Comparison of ENCODE assay signal across 8 cellular contexts in genomic region chr2:226649871-226650660, GRCh38.
DNase-seq lines count a peak whose midpoint lies in the region; ATAC-seq and TF ChIP-seq lines count a peak whose summit lies in the region.

No MANE protein-coding gene starts in this region.

- H3K36me3 ChIP-seq in mammary epithelial cell (ENCODE audit: insufficient read depth, low read length), result no peaks in the 10 kb centered on the region
- H3K36me3 ChIP-seq in MM.1S (replicated peaks; ENCODE audit: insufficient read depth, low read length), result no peaks in the 10 kb centered on the region

- in situ Hi-C loops in mammary epithelial cell (cut with MboI; ENCODE audit: low sequenced_read_pairs in 2 of 2), result no loop called here

- H3K4me2 ChIP-seq in mammary epithelial cell (ENCODE audit: insufficient read depth, low read depth, low read length) (peak overlapping the region; percentile 82), MM.1S (ENCODE audit: low read depth, low read length) (no peak overlapping the region)

- H2AFZ ChIP-seq in mammary epithelial cell (ENCODE audit: low read depth, low read length), result peak overlapping the region; percentile 30
- no peak overlapping the region for H2AFZ ChIP-seq in MM.1S (ENCODE audit: low read length)

- H3K79me2 ChIP-seq in mammary epithelial cell (ENCODE audit: insufficient read depth, low read length) (peaks cover 10% of the 10 kb centered on the region), MM.1S (ENCODE audit: low read length) (no peaks in the 10 kb centered on the region)

- intact Hi-C loops in mammary epithelial cell (cut with micrococcal nuclease), result loop anchor here (2.0 to 10.0 kb wide), 5 partner anchors 68 to 515 kb away; no protein-coding TSS in a partner anchor

- H3K4me3 ChIP-seq in mammary epithelial cell (replicated peaks in 1 of 3; ENCODE audit: insufficient read depth in 1 of 3, low read depth in 2 of 3, low read length in 3 of 3) (no peak overlapping the region), MM.1S (ENCODE audit: low read length) (no peak overlapping the region)

- H3K27me3 ChIP-seq in mammary epithelial cell (ENCODE audit: insufficient read depth, low read length) (no peaks in the 10 kb centered on the region), MM.1S (replicated peaks; ENCODE audit: insufficient read depth, low read length) (no peaks in the 10 kb centered on the region)

- H3K9me2 ChIP-seq in MM.1S (replicated peaks; ENCODE audit: insufficient read depth, low read length), result no peaks in the 10 kb centered on the region

- no peaks in the 10 kb centered on the region for H3F3A ChIP-seq in MM.1S (ENCODE audit: insufficient read depth, low read length)

- peak; percentile 87 for ATAC-seq in GM21737 (IDR thresholded peaks at IDR 0.05; ENCODE audit: unreplicated experiment)

- WGBS in mammary epithelial cell (ENCODE audit: low coverage, missing lambda C conversion rate), result 12% methylated on average over 10 of the region's 13 CpGs

- CTCF ChIA-PET in mammary epithelial cell (lab: Charles Lee; ENCODE audit: low non-redundant PET), result interaction anchor here (0.6 kb wide), 1 partner anchor 438 kb away, joined by 4 read pairs; no protein-coding TSS in a partner anchor

- H3K27ac ChIP-seq in mammary epithelial cell (ENCODE audit: insufficient read depth, low read depth, low read length), result peak overlapping the region; percentile 92
- no peak overlapping the region for H3K27ac ChIP-seq in MM.1S (ENCODE audit: low read length)

- dilution Hi-C loops in mammary epithelial cell (cut with HindIII; ENCODE audit: low sequenced_read_pairs), result no loop called here

- no TSS peak for BruUV-seq in mammary epithelial cell (replicated peaks; lab: Mats Ljungman, UMichigan)

- no peaks in the 10 kb centered on the region for H4K20me1 ChIP-seq in mammary epithelial cell (ENCODE audit: insufficient read depth, low read length)
- no peaks in the 10 kb centered on the region for H4K20me1 ChIP-seq in MM.1S (ENCODE audit: insufficient read depth, low read length)

- TF ChIP-seq CTCF in mammary epithelial cell (conservative IDR thresholded peaks at IDR 0.05 in 1 of 2, IDR thresholded peaks at IDR 0.05 in 1 of 2; ENCODE audit: extremely low read depth in 1 of 2, insufficient read depth in 1 of 2, low read depth in 1 of 2, low read length in 2 of 2), result no peak
- no peak for TF ChIP-seq CTCF in MM.1S (IDR thresholded peaks at IDR 0.05; ENCODE audit: low read length)

- H3K9ac ChIP-seq in mammary epithelial cell (ENCODE audit: insufficient read depth, low read length) (no peak overlapping the region), MM.1S (ENCODE audit: low read length) (no peak overlapping the region)

- DNase-seq in DMS53 treated with DMSO at 0.1 percent for 48 hours (lab: John Stamatoyannopoulos, UW; ENCODE audit: unreplicated experiment) (peak; percentile 85), HuH-7 (ENCODE audit: low spot score) (peak; percentile 31), T-helper 9 cell (peak; percentile 11), mammary epithelial cell (peak; percentile 98), kidney glomerular epithelial cell (lab: John Stamatoyannopoulos, UW) (peak; percentile 87), MM.1S (no peak)
- peak; percentile 28 to 46 for DNase-seq in stimulated activated CD4-positive, alpha-beta T cell treated with anti-CD3 and anti-CD28 coated beads, Interleukin-2, amount 100 ng/mL, for 24 hours

- peaks cover 8% of the 10 kb centered on the region for H3K9me3 ChIP-seq in mammary epithelial cell (replicated peaks; ENCODE audit: insufficient read depth, low read length)
- no peaks in the 10 kb centered on the region for H3K9me3 ChIP-seq in MM.1S (replicated peaks; ENCODE audit: insufficient read depth, low read length)

- H3K4me1 ChIP-seq in mammary epithelial cell (ENCODE audit: insufficient read depth, low read length), result peaks cover 45% of the 10 kb centered on the region
- no peaks in the 10 kb centered on the region for H3K4me1 ChIP-seq in MM.1S (ENCODE audit: low read length)
